Comparison of ENCODE assay signal across 1 cellular context in the genomic region with DNA sequence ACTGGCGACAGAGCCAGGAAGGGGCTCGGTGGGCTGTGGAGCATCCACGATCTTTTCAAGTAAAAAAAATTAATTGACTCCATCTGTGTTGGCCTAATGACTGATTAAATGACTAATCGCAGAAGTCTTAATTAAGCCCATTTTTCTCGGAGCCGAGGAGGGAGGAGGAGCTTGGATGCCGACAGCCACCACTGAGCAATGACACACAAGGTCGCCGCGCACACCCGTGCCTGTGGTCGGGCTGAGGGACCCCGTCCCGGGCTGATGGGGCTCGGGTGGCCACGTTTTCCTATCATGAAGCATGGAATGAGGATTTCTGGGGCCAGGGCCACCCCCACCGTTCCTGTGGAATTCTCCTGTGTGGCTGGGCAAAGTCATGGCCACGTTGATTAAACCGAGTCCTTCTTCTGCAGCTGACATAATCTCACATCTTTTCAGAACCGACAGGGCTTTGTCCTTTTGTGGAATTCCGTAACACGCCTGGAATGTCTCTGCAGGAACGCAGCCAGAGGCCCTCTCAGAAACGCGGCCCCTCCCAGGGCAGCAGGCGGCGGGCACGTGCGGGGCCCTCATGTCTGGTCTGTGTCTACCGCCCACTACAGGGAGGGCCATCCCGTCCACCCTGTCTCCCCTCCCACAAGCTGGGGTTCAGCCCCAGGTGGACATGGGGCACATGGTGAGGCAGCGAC.
TF ChIP-seq lines count a peak whose summit lies in the region.

No MANE protein-coding gene starts in this region.

TF ChIP-seq in HepG2, 621 proteins besides CTCF, POLR2A, EP300 and RAD21 (continued from another document and continues in another):
- TF ChIP-seq, protein P1, sequence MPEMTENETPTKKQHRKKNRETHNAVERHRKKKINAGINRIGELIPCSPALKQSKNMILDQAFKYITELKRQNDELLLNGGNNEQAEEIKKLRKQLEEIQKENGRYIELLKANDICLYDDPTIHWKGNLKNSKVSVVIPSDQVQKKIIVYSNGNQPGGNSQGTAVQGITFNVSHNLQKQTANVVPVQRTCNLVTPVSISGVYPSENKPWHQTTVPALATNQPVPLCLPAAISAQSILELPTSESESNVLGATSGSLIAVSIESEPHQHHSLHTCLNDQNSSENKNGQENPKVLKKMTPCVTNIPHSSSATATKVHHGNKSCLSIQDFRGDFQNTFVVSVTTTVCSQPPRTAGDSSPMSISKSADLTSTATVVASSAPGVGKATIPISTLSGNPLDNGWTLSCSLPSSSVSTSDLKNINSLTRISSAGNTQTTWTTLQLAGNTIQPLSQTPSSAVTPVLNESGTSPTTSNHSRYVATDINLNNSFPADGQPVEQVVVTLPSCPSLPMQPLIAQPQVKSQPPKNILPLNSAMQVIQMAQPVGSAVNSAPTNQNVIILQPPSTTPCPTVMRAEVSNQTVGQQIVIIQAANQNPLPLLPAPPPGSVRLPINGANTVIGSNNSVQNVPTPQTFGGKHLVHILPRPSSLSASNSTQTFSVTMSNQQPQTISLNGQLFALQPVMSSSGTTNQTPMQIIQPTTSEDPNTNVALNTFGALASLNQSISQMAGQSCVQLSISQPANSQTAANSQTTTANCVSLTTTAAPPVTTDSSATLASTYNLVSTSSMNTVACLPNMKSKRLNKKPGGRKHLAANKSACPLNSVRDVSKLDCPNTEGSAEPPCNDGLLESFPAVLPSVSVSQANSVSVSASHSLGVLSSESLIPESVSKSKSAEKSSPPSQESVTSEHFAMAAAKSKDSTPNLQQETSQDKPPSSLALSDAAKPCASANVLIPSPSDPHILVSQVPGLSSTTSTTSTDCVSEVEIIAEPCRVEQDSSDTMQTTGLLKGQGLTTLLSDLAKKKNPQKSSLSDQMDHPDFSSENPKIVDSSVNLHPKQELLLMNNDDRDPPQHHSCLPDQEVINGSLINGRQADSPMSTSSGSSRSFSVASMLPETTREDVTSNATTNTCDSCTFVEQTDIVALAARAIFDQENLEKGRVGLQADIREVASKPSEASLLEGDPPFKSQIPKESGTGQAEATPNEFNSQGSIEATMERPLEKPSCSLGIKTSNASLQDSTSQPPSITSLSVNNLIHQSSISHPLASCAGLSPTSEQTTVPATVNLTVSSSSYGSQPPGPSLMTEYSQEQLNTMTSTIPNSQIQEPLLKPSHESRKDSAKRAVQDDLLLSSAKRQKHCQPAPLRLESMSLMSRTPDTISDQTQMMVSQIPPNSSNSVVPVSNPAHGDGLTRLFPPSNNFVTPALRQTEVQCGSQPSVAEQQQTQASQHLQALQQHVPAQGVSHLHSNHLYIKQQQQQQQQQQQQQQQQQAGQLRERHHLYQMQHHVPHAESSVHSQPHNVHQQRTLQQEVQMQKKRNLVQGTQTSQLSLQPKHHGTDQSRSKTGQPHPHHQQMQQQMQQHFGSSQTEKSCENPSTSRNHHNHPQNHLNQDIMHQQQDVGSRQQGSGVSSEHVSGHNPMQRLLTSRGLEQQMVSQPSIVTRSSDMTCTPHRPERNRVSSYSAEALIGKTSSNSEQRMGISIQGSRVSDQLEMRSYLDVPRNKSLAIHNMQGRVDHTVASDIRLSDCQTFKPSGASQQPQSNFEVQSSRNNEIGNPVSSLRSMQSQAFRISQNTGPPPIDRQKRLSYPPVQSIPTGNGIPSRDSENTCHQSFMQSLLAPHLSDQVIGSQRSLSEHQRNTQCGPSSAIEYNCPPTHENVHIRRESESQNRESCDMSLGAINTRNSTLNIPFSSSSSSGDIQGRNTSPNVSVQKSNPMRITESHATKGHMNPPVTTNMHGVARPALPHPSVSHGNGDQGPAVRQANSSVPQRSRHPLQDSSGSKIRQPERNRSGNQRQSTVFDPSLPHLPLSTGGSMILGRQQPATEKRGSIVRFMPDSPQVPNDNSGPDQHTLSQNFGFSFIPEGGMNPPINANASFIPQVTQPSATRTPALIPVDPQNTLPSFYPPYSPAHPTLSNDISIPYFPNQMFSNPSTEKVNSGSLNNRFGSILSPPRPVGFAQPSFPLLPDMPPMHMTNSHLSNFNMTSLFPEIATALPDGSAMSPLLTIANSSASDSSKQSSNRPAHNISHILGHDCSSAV (CRISPR knock-in tag; IDR thresholded peaks at IDR 0.05; ENCODE audit: borderline replicate concordance) = no peak
- TF ChIP-seq TEAD2 (CRISPR knock-in tag; IDR thresholded peaks at IDR 0.05) = no peak
- no peak for TF ChIP-seq TEF (CRISPR knock-in tag; IDR thresholded peaks at IDR 0.05)
- no peak for TF ChIP-seq CBX5 (CRISPR knock-in tag; IDR thresholded peaks at IDR 0.05; ENCODE audit: borderline replicate concordance)
- no peak for TF ChIP-seq ATF2 (CRISPR knock-in tag; IDR thresholded peaks at IDR 0.05)
- TF ChIP-seq SALL1 (CRISPR knock-in tag; IDR thresholded peaks at IDR 0.05) = peak; percentile 32; the same call in 1 of the 2 replicates
- no peak for TF ChIP-seq KDM5A (IDR thresholded peaks at IDR 0.05; ENCODE audit: borderline replicate concordance, low read length)
- TF ChIP-seq, protein P2, sequence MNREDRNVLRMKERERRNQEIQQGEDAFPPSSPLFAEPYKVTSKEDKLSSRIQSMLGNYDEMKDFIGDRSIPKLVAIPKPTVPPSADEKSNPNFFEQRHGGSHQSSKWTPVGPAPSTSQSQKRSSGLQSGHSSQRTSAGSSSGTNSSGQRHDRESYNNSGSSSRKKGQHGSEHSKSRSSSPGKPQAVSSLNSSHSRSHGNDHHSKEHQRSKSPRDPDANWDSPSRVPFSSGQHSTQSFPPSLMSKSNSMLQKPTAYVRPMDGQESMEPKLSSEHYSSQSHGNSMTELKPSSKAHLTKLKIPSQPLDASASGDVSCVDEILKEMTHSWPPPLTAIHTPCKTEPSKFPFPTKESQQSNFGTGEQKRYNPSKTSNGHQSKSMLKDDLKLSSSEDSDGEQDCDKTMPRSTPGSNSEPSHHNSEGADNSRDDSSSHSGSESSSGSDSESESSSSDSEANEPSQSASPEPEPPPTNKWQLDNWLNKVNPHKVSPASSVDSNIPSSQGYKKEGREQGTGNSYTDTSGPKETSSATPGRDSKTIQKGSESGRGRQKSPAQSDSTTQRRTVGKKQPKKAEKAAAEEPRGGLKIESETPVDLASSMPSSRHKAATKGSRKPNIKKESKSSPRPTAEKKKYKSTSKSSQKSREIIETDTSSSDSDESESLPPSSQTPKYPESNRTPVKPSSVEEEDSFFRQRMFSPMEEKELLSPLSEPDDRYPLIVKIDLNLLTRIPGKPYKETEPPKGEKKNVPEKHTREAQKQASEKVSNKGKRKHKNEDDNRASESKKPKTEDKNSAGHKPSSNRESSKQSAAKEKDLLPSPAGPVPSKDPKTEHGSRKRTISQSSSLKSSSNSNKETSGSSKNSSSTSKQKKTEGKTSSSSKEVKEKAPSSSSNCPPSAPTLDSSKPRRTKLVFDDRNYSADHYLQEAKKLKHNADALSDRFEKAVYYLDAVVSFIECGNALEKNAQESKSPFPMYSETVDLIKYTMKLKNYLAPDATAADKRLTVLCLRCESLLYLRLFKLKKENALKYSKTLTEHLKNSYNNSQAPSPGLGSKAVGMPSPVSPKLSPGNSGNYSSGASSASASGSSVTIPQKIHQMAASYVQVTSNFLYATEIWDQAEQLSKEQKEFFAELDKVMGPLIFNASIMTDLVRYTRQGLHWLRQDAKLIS (CRISPR knock-in tag; IDR thresholded peaks at IDR 0.05) = no peak
- no peak for TF ChIP-seq PRDM10 (CRISPR knock-in tag; IDR thresholded peaks at IDR 0.05; ENCODE audit: low read depth)
- TF ChIP-seq NR2F6 (IDR thresholded peaks at IDR 0.05) = no peak
- peak; percentile 19; the same call in 1 of the 2 replicates for TF ChIP-seq NR2F6 (CRISPR knock-in tag; IDR thresholded peaks at IDR 0.05)
- no peak for TF ChIP-seq ZNF557 (CRISPR knock-in tag; IDR thresholded peaks at IDR 0.05)
- TF ChIP-seq TCF7L2 (IDR thresholded peaks at IDR 0.05; ENCODE audit: low read depth, low read length) = no peak
- TF ChIP-seq, protein P3, sequence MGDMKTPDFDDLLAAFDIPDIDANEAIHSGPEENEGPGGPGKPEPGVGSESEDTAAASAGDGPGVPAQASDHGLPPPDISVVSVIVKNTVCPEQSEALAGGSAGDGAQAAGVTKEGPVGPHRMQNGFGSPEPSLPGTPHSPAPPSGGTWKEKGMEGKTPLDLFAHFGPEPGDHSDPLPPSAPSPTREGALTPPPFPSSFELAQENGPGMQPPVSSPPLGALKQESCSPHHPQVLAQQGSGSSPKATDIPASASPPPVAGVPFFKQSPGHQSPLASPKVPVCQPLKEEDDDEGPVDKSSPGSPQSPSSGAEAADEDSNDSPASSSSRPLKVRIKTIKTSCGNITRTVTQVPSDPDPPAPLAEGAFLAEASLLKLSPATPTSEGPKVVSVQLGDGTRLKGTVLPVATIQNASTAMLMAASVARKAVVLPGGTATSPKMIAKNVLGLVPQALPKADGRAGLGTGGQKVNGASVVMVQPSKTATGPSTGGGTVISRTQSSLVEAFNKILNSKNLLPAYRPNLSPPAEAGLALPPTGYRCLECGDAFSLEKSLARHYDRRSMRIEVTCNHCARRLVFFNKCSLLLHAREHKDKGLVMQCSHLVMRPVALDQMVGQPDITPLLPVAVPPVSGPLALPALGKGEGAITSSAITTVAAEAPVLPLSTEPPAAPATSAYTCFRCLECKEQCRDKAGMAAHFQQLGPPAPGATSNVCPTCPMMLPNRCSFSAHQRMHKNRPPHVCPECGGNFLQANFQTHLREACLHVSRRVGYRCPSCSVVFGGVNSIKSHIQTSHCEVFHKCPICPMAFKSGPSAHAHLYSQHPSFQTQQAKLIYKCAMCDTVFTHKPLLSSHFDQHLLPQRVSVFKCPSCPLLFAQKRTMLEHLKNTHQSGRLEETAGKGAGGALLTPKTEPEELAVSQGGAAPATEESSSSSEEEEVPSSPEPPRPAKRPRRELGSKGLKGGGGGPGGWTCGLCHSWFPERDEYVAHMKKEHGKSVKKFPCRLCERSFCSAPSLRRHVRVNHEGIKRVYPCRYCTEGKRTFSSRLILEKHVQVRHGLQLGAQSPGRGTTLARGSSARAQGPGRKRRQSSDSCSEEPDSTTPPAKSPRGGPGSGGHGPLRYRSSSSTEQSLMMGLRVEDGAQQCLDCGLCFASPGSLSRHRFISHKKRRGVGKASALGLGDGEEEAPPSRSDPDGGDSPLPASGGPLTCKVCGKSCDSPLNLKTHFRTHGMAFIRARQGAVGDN (CRISPR knock-in tag; IDR thresholded peaks at IDR 0.05) = peak; percentile 69
- no peak for TF ChIP-seq BRD4 (CRISPR knock-in tag; IDR thresholded peaks at IDR 0.05)
- no peak for TF ChIP-seq MAFG (CRISPR knock-in tag; IDR thresholded peaks at IDR 0.05)
- TF ChIP-seq FOSL1 (CRISPR knock-in tag; IDR thresholded peaks at IDR 0.05; ENCODE audit: borderline replicate concordance) = no peak
- TF ChIP-seq SUZ12 (IDR thresholded peaks at IDR 0.05; ENCODE audit: low read depth, low read length) = no peak
- no peak for TF ChIP-seq ZBTB3 (CRISPR knock-in tag; IDR thresholded peaks at IDR 0.05; ENCODE audit: borderline replicate concordance, low read depth)
- no peak for TF ChIP-seq ZSCAN12 (CRISPR knock-in tag; IDR thresholded peaks at IDR 0.05)
- no peak for TF ChIP-seq MIER3 (CRISPR knock-in tag; IDR thresholded peaks at IDR 0.05; ENCODE audit: borderline replicate concordance)
- TF ChIP-seq RBAK (CRISPR knock-in tag; IDR thresholded peaks at IDR 0.05) = no peak
- TF ChIP-seq ARNTL (CRISPR knock-in tag; IDR thresholded peaks at IDR 0.05) = 0 out of 2 replicates have a peak, but pooled peaks have one; percentile 27
- no peak for TF ChIP-seq ZNF414 (CRISPR knock-in tag; IDR thresholded peaks at IDR 0.05)
- no peak for TF ChIP-seq ZNF335 (CRISPR knock-in tag; IDR thresholded peaks at IDR 0.05)
